ENCODE assay signal across 8 cellular contexts in the genomic region with DNA sequence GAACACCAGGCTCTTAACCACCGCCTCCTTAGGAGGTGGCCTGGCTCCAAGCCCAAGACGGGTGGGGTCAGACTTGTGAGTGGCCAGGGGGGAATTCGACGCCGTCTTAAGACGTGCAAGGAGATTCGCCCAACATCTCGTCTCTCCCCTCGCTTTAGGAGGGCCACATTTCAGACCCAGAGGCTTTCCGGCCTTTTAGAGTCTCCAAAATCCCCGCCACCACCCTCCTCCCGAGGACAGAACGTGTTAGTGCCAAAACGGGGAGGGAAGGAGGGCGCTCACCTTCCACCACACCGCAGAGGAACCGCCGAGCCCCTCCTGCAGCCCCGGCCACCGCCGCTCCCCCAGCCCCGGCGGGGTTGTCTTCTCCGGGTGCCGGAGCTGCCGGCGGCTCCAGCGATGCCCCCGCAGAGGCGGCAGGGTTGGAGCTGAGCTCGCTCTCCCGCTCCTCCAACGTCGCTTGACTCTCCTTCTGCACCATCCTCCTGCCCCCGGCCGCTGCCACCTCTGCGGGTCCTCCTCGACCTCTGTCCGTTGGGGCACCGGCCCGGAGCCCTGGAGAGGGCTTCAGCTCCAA. TPM values are rescaled to one million over a fixed set of nuclear protein-coding genes. Genes with fewer than 3 reads are reported as not detected.
DNase-seq lines count a peak whose midpoint lies in the region; ATAC-seq, FAIRE-seq and TF ChIP-seq lines count a peak whose summit lies in the region.

No MANE protein-coding gene starts in this region.

- peak; percentile 36; the same call in 1 of the 2 replicates for TF ChIP-seq POLR2A in H54 (IDR thresholded peaks at IDR 0.05; ENCODE audit: low read depth, low read length)

- H3K4me3 ChIP-seq in DND-41 (ENCODE audit: low read depth in 1 of 2, low read length in 2 of 2) (peak overlapping the region; percentile 67 to 87), OCI-LY1 (ENCODE audit: low read depth, low read length, poor library complexity, severe bottlenecking) (peak overlapping the region; percentile 97)

- H3K4me1 ChIP-seq in DND-41 (ENCODE audit: insufficient read depth, low read length), result peaks cover 41% of the 10 kb centered on the region
- H3K4me1 ChIP-seq in OCI-LY1 (ENCODE audit: insufficient read depth, low read length, severe bottlenecking), result peaks cover 30% of the 10 kb centered on the region

- no peak for TF ChIP-seq CTCF in DND-41 (IDR thresholded peaks at IDR 0.05; ENCODE audit: borderline replicate concordance, extremely low read depth, low read length, poor library complexity, severe bottlenecking)
- TF ChIP-seq CTCF in OCI-LY1 (IDR thresholded peaks at IDR 0.05; ENCODE audit: low read length), result no peak

- intact Hi-C loops in left cardiac atrium (cut with DNase I), result no loop called here

- H3K36me3 ChIP-seq in DND-41 (ENCODE audit: insufficient read depth, low read length) (peaks cover 24% of the 10 kb centered on the region), OCI-LY1 (ENCODE audit: insufficient read depth, low read length) (no peaks in the 10 kb centered on the region; the same call in 1 of the 2 replicates)

- H3K27ac ChIP-seq in DND-41 (ENCODE audit: low read length) (peak overlapping the region; percentile 96), OCI-LY1 (ENCODE audit: low read depth, low read length, poor library complexity, severe bottlenecking) (peak overlapping the region; percentile 74), angular gyrus (ENCODE audit: low read depth, low read length) (peak overlapping the region; percentile 96)

- H3F3A ChIP-seq in OCI-LY1 (ENCODE audit: insufficient read depth, low read length), result no peaks in the 10 kb centered on the region

- H3K27me3 ChIP-seq in DND-41 (ENCODE audit: insufficient read depth, low read length, poor library complexity) (no peaks in the 10 kb centered on the region), OCI-LY1 (ENCODE audit: insufficient read depth, low read length) (no peaks in the 10 kb centered on the region)

- H3K79me2 ChIP-seq in DND-41 (ENCODE audit: insufficient read depth, low read length) (peaks cover 73% of the 10 kb centered on the region), OCI-LY1 (ENCODE audit: insufficient read depth, low read length) (peaks cover 39% of the 10 kb centered on the region)

- ATAC-seq in DND-41 (ENCODE audit: insufficient read depth, low read depth), result peak; percentile 12
- peak; percentile 42 to 71 for ATAC-seq in left cardiac atrium

- no peak for FAIRE-seq in H54 (lab: Jason Lieb, UNC)

- peak overlapping the region; percentile 79 for H3K4me2 ChIP-seq in DND-41 (ENCODE audit: insufficient read depth, low read length)
- peak overlapping the region; percentile 98 for H3K4me2 ChIP-seq in OCI-LY1 (ENCODE audit: low read length)

- H3K9me2 ChIP-seq in OCI-LY1 (ENCODE audit: low read depth, low read length), result no peaks in the 10 kb centered on the region

- peak overlapping the region; percentile 74; the same call in 1 of the 2 replicates for H2AFZ ChIP-seq in DND-41 (ENCODE audit: low read depth, low read length)
- no peak overlapping the region for H2AFZ ChIP-seq in OCI-LY1 (ENCODE audit: low read length)

- DNase-seq in DND-41 (peak; percentile 53), H54 (ENCODE audit: insufficient read length, low spot score) (peak; percentile 61), left cardiac atrium (peak; percentile 92), pons (ENCODE audit: low spot score) (peak; percentile 78), HuH-7.5 (ENCODE audit: low spot score) (no peak), SW480 (ENCODE audit: low spot score) (no peak)

- H4K20me1 ChIP-seq in DND-41 (ENCODE audit: insufficient read depth, low read length), result peaks cover 53% of the 10 kb centered on the region
- H4K20me1 ChIP-seq in OCI-LY1 (ENCODE audit: insufficient read depth, low read length), result no peaks in the 10 kb centered on the region

- H3K9me3 ChIP-seq in DND-41 (ENCODE audit: insufficient read depth, low read length, severe bottlenecking) (no peaks in the 10 kb centered on the region), OCI-LY1 (ENCODE audit: low read length) (no peaks in the 10 kb centered on the region)

- H3K9ac ChIP-seq in DND-41 (ENCODE audit: low read depth, low read length) (peak overlapping the region; percentile 90), OCI-LY1 (ENCODE audit: low read length) (peak overlapping the region; percentile 94)

RNA-seq across cellular contexts. Expression of a gene that starts 0.6 kb away (rescaled TPM):
- total RNA-seq in left cardiac atrium, result 10 to 100 TPM; 70.4 to 71.4 TPM

RNA-seq across cellular contexts. Expression of a gene that starts 26.0 kb away (rescaled TPM):
- 100 to 1,000 TPM; 335 to 369 TPM for total RNA-seq in left cardiac atrium

RNA-seq across cellular contexts. Expression of a gene that starts 34.4 kb away (rescaled TPM):
- total RNA-seq in left cardiac atrium, result 10 to 100 TPM; 15.2 to 18.8 TPM

RNA-seq across cellular contexts. Expression of a gene that starts 41.7 kb away (rescaled TPM):
- not detected for total RNA-seq in left cardiac atrium

Comparison
In these comparisons a context has a peak if more than half of its experiments do, and no peak if none do; other contexts are left out.
1. DNase-seq: peak in DND-41 (single experiment), H54 (single experiment), left cardiac atrium (single experiment) and pons (single experiment); none in HuH-7.5 (single experiment) and SW480 (single experiment).
2. Peak in every context shown above with its lines, with median percentiles within 50 percentile points of each other: H3K27ac ChIP-seq.